1 cellular context compared by ENCODE assay signal in genomic region chr10:95278061-95278988, GRCh38.
TF ChIP-seq lines count a peak whose summit lies in the region.

No MANE protein-coding gene starts in this region.

TF ChIP-seq in HepG2, 621 proteins besides CTCF, POLR2A, EP300 and RAD21 (continued from another document and continues in another):
- TF ChIP-seq, protein P1, sequence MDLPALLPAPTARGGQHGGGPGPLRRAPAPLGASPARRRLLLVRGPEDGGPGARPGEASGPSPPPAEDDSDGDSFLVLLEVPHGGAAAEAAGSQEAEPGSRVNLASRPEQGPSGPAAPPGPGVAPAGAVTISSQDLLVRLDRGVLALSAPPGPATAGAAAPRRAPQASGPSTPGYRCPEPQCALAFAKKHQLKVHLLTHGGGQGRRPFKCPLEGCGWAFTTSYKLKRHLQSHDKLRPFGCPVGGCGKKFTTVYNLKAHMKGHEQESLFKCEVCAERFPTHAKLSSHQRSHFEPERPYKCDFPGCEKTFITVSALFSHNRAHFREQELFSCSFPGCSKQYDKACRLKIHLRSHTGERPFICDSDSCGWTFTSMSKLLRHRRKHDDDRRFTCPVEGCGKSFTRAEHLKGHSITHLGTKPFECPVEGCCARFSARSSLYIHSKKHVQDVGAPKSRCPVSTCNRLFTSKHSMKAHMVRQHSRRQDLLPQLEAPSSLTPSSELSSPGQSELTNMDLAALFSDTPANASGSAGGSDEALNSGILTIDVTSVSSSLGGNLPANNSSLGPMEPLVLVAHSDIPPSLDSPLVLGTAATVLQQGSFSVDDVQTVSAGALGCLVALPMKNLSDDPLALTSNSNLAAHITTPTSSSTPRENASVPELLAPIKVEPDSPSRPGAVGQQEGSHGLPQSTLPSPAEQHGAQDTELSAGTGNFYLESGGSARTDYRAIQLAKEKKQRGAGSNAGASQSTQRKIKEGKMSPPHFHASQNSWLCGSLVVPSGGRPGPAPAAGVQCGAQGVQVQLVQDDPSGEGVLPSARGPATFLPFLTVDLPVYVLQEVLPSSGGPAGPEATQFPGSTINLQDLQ (CRISPR knock-in tag; IDR thresholded peaks at IDR 0.05): no peak
- TF ChIP-seq SRY (CRISPR knock-in tag; IDR thresholded peaks at IDR 0.05) (no peak), USF2 (IDR thresholded peaks at IDR 0.05; ENCODE audit: low read depth, low read length) (no peak), USF2 (CRISPR knock-in tag; IDR thresholded peaks at IDR 0.05; ENCODE audit: borderline replicate concordance) (no peak), GMEB1 (CRISPR knock-in tag; IDR thresholded peaks at IDR 0.05; ENCODE audit: borderline replicate concordance) (peak; percentile 53; the same call in 1 of the 2 replicates), ZNF639 (CRISPR knock-in tag; conservative IDR thresholded peaks at IDR 0.05) (no peak), CREM (IDR thresholded peaks at IDR 0.05) (peak; percentile 93), CREM (CRISPR knock-in tag; IDR thresholded peaks at IDR 0.05) (no peak), CENPX (CRISPR knock-in tag; IDR thresholded peaks at IDR 0.05) (no peak), ZNF788 (CRISPR knock-in tag; IDR thresholded peaks at IDR 0.05; ENCODE audit: borderline replicate concordance) (peak; percentile 58; the same call in 1 of the 2 replicates), ZNF737 (CRISPR knock-in tag; IDR thresholded peaks at IDR 0.05; ENCODE audit: borderline replicate concordance) (no peak), ZBTB42 (CRISPR knock-in tag; IDR thresholded peaks at IDR 0.05) (no peak), ARNTL (CRISPR knock-in tag; IDR thresholded peaks at IDR 0.05) (peak; percentile 29; the same call in 1 of the 2 replicates), ZNF879 (CRISPR knock-in tag; IDR thresholded peaks at IDR 0.05) (no peak), ZMYM4 (CRISPR knock-in tag; IDR thresholded peaks at IDR 0.05) (peak; percentile 44; the same call in 1 of the 2 replicates), ZNF33A (CRISPR knock-in tag; IDR thresholded peaks at IDR 0.05; ENCODE audit: borderline replicate concordance) (no peak), ZNF496 (CRISPR knock-in tag; IDR thresholded peaks at IDR 0.05; ENCODE audit: insufficient replicate concordance) (no peak), HMG20A (CRISPR knock-in tag; IDR thresholded peaks at IDR 0.05; ENCODE audit: borderline replicate concordance) (peak; percentile 94), RNF2 (conservative IDR thresholded peaks at IDR 0.05; ENCODE audit: low read depth) (no peak), ZBTB2 (CRISPR knock-in tag; IDR thresholded peaks at IDR 0.05; ENCODE audit: low read depth) (no peak), ZBTB34 (CRISPR knock-in tag; IDR thresholded peaks at IDR 0.05) (peak; percentile 95), ZNF446 (CRISPR knock-in tag; IDR thresholded peaks at IDR 0.05) (no peak), ZBTB1 (CRISPR knock-in tag; IDR thresholded peaks at IDR 0.05; ENCODE audit: borderline replicate concordance) (no peak), MATR3 (CRISPR knock-in tag; IDR thresholded peaks at IDR 0.05) (no peak), SMAD3 (CRISPR knock-in tag; IDR thresholded peaks at IDR 0.05) (peak; percentile 84), CBX1 (IDR thresholded peaks at IDR 0.05; ENCODE audit: low read depth) (no peak), ZFY (CRISPR knock-in tag; IDR thresholded peaks at IDR 0.05) (0 out of 2 replicates have a peak, but pooled peaks have one; percentile 14)
- TF ChIP-seq, protein P2, sequence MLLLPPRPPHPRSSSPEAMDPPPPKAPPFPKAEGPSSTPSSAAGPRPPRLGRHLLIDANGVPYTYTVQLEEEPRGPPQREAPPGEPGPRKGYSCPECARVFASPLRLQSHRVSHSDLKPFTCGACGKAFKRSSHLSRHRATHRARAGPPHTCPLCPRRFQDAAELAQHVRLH (CRISPR knock-in tag; IDR thresholded peaks at IDR 0.05; ENCODE audit: borderline replicate concordance, low read depth): no peak; the same call in 1 of the 2 replicates
- TF ChIP-seq, protein P3, sequence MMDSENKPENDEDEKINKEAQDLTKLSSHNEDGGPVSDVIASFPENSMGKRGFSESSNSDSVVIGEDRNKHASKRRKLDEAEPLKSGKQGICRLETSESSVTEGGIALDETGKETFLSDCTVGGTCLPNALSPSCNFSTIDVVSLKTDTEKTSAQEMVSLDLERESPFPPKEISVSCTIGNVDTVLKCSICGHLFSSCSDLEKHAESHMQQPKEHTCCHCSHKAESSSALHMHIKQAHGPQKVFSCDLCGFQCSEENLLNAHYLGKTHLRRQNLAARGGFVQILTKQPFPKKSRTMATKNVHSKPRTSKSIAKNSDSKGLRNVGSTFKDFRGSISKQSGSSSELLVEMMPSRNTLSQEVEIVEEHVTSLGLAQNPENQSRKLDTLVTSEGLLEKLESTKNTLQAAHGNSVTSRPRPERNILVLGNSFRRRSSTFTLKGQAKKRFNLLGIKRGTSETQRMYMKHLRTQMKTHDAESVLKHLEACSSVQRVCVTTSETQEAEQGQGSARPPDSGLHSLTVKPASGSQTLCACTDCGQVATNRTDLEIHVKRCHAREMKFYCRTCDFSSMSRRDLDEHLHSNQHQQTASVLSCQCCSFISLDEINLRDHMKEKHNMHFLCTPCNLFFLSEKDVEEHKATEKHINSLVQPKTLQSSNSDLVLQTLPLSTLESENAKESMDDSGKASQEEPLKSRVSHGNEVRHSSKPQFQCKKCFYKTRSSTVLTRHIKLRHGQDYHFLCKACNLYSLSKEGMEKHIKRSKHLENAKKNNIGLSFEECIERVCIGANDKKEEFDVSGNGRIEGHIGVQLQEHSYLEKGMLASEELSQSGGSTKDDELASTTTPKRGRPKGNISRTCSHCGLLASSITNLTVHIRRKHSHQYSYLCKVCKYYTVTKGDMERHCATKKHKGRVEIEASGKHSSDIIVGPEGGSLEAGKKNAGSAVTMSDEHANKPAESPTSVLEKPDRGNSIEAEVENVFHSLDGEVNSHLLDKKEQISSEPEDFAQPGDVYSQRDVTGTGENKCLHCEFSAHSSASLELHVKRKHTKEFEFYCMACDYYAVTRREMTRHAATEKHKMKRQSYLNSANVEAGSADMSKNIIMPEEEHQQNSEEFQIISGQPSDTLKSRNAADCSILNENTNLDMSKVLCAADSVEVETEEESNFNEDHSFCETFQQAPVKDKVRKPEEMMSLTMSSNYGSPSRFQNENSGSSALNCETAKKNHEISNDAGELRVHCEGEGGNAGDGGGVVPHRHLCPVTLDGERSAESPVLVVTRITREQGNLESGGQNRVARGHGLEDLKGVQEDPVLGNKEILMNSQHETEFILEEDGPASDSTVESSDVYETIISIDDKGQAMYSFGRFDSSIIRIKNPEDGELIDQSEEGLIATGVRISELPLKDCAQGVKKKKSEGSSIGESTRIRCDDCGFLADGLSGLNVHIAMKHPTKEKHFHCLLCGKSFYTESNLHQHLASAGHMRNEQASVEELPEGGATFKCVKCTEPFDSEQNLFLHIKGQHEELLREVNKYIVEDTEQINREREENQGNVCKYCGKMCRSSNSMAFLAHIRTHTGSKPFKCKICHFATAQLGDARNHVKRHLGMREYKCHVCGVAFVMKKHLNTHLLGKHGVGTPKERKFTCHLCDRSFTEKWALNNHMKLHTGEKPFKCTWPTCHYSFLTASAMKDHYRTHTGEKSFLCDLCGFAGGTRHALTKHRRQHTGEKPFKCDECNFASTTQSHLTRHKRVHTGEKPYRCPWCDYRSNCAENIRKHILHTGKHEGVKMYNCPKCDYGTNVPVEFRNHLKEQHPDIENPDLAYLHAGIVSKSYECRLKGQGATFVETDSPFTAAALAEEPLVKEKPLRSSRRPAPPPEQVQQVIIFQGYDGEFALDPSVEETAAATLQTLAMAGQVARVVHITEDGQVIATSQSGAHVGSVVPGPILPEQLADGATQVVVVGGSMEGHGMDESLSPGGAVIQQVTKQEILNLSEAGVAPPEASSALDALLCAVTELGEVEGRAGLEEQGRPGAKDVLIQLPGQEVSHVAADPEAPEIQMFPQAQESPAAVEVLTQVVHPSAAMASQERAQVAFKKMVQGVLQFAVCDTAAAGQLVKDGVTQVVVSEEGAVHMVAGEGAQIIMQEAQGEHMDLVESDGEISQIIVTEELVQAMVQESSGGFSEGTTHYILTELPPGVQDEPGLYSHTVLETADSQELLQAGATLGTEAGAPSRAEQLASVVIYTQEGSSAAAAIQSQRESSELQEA (CRISPR knock-in tag; IDR thresholded peaks at IDR 0.05; ENCODE audit: not compliant biosample characterization): no peak
- TF ChIP-seq, protein P4, sequence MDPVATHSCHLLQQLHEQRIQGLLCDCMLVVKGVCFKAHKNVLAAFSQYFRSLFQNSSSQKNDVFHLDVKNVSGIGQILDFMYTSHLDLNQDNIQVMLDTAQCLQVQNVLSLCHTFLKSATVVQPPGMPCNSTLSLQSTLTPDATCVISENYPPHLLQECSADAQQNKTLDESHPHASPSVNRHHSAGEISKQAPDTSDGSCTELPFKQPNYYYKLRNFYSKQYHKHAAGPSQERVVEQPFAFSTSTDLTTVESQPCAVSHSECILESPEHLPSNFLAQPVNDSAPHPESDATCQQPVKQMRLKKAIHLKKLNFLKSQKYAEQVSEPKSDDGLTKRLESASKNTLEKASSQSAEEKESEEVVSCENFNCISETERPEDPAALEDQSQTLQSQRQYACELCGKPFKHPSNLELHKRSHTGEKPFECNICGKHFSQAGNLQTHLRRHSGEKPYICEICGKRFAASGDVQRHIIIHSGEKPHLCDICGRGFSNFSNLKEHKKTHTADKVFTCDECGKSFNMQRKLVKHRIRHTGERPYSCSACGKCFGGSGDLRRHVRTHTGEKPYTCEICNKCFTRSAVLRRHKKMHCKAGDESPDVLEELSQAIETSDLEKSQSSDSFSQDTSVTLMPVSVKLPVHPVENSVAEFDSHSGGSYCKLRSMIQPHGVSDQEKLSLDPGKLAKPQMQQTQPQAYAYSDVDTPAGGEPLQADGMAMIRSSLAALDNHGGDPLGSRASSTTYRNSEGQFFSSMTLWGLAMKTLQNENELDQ (CRISPR knock-in tag; IDR thresholded peaks at IDR 0.05; ENCODE audit: borderline replicate concordance): no peak
